Comparison of ENCODE assay signal across 1 cellular context in genomic region chr10:4991463-4991862, GRCh38.
TF ChIP-seq lines count a peak whose summit lies in the region.

No MANE protein-coding gene starts in this region.

TF ChIP-seq in A549, 52 proteins besides CTCF, POLR2A, EP300 and RAD21:
- peak in 1 of 2 experiments; percentile 1; a peak in 1 of 5 replicates for TF ChIP-seq JUN (IDR thresholded peaks at IDR 0.05)
TF ChIP-seq in A549: peak in this region for 1; not testable (repeated sequence) for 51.
